In genomic region chr16:22008215-22009142, GRCh38 we compare ENCODE assay signal across 8 cellular contexts. TPM values are rescaled to one million over a fixed set of nuclear protein-coding genes. Genes with fewer than 3 reads are reported as not detected.
DNase-seq lines count a peak whose midpoint lies in the region; ATAC-seq and TF ChIP-seq lines count a peak whose summit lies in the region.

No MANE protein-coding gene starts in this region.

- TF ChIP-seq CTCF in WTC11 (IDR thresholded peaks at IDR 0.05): no peak
- no peak for TF ChIP-seq CTCF in type B pancreatic cell (conservative IDR thresholded peaks at IDR 0.05)

- POLR2A ChIA-PET in WTC11 (lab: Charles Lee): interaction anchor here (0.5 to 1.2 kb wide), 5 partner anchors 18 to 180 kb away, joined by 3 to 5 read pairs (median 3); no protein-coding TSS in a partner anchor

- H3K27ac ChIP-seq in epithelial cell of prostate (peak overlapping the region; percentile 72), muscle layer of duodenum (ENCODE audit: low read length) (no peak overlapping the region)

- in situ Hi-C loops in G401 (cut with HindIII; ENCODE audit: low sequenced_read_pairs): no loop called here

- ATAC-seq in HG02798 (IDR thresholded peaks at IDR 0.05; ENCODE audit: poor library complexity, unreplicated experiment) (peak; percentile 16), WTC11 (peak; percentile 34), HG02870 (IDR thresholded peaks at IDR 0.05; ENCODE audit: unreplicated experiment) (no peak)

- H3K27ac Mint-ChIP-seq in WTC11 (no peak overlapping the region), type B pancreatic cell (no peak overlapping the region)

- CTCF ChIA-PET in WTC11 (lab: Charles Lee): interaction anchor here (0.6 to 7.5 kb wide), 21 partner anchors 8 to 351 kb away, joined by 3 to 140 read pairs (median 6); partner anchors contain the start of gene VWA3A

- H3K36me3 Mint-ChIP-seq in WTC11 (no peaks in the 10 kb centered on the region), type B pancreatic cell (peaks cover 4% of the 10 kb centered on the region)

- H3K27me3 ChIP-seq in muscle layer of duodenum (ENCODE audit: low read depth, low read length): no peaks in the 10 kb centered on the region

- peak overlapping the region; percentile 66 to 89 for H3K4me3 ChIP-seq in muscle layer of duodenum (ENCODE audit: low read depth in 1 of 2, low read length in 2 of 2)

- H3K9me3 Mint-ChIP-seq in WTC11 (no peaks in the 10 kb centered on the region), type B pancreatic cell (no peaks in the 10 kb centered on the region)

- DNase-seq in G401 (ENCODE audit: low spot score) (peak; percentile 37), WTC11 (ENCODE audit: low spot score) (peak; percentile 52), epithelial cell of prostate (ENCODE audit: low read depth, low spot score) (no peak), type B pancreatic cell (ENCODE audit: extremely low spot score, unreplicated experiment) (peak; percentile 71), inferior parietal cortex (ENCODE audit: extremely low spot score) (no peak)

- H3K4me1 ChIP-seq in muscle layer of duodenum (ENCODE audit: control insufficient read depth in 1 of 2, insufficient read depth in 2 of 2, low read length in 2 of 2): peaks cover 4 to 16% of the 10 kb centered on the region in 2 donors

- no peaks in the 10 kb centered on the region for H3K36me3 ChIP-seq in muscle layer of duodenum (ENCODE audit: control insufficient read depth in 1 of 2, insufficient read depth in 2 of 2, low read length in 2 of 2)

- H3K4me3 Mint-ChIP-seq in WTC11: peak overlapping the region; percentile 90
- H3K4me3 Mint-ChIP-seq in type B pancreatic cell: peak overlapping the region; percentile 89

- no peaks in the 10 kb centered on the region for H3K9me3 ChIP-seq in muscle layer of duodenum (ENCODE audit: control insufficient read depth in 1 of 2, low read length in 2 of 2)

- H3K27me3 Mint-ChIP-seq in WTC11 (ENCODE audit: low read depth) (peaks cover 13% of the 10 kb centered on the region), type B pancreatic cell (peaks cover 17% of the 10 kb centered on the region)

- peaks cover 12% of the 10 kb centered on the region for H3K4me1 Mint-ChIP-seq in WTC11
- H3K4me1 Mint-ChIP-seq in type B pancreatic cell (ENCODE audit: unreplicated experiment): peaks cover 20% of the 10 kb centered on the region

TF ChIP-seq in WTC11, 78 proteins besides CTCF, POLR2A, EP300 and RAD21:
- TF ChIP-seq RELA (CRISPR knock-in tag; IDR thresholded peaks at IDR 0.05; ENCODE audit: borderline replicate concordance) (no peak), SP1 (CRISPR knock-in tag; conservative IDR thresholded peaks at IDR 0.05) (0 out of 2 replicates have a peak, but pooled peaks have one; percentile 3), ZBTB43 (CRISPR knock-in tag; IDR thresholded peaks at IDR 0.05) (no peak), FOXP1 (CRISPR knock-in tag; IDR thresholded peaks at IDR 0.05; ENCODE audit: borderline replicate concordance) (no peak), FOXP4 (CRISPR knock-in tag; IDR thresholded peaks at IDR 0.05) (no peak), PRDM15 (CRISPR knock-in tag; IDR thresholded peaks at IDR 0.05) (peak; percentile 50; the same call in 1 of the 2 replicates), TP53 (CRISPR knock-in tag; IDR thresholded peaks at IDR 0.05) (no peak), PRRX2 (CRISPR knock-in tag; IDR thresholded peaks at IDR 0.05) (no peak), ZNF281 (CRISPR knock-in tag; IDR thresholded peaks at IDR 0.05) (no peak)
TF ChIP-seq in WTC11: peak in this region for 2.

RNA-seq across cellular contexts. Expression of gene MOSMO, which starts 0.6 kb away (rescaled TPM):
- 10.5 and 11.6 TPM in 2 replicates for total RNA-seq in G401 (2014; rRNA removed; shearing (Covaris generic))
- total RNA-seq in WTC11 (2021) (10.7 to 11.6 TPM (median 10.7 TPM) in 3 replicates), type B pancreatic cell (ENCODE audit: low replicate concordance) (12.2 and 13.5 TPM in 2 replicates)

RNA-seq across cellular contexts. Expression of gene PDZD9, which starts 7.6 kb away (rescaled TPM):
- not detected in 2 replicates for total RNA-seq in G401 (2014; rRNA removed; shearing (Covaris generic))
- total RNA-seq in WTC11 (2021) (not detected in 3 replicates), type B pancreatic cell (ENCODE audit: low replicate concordance) (not detected in 2 replicates)

RNA-seq across cellular contexts. Expression of gene UQCRC2, which starts 55.3 kb away (rescaled TPM):
- total RNA-seq in G401 (2014; rRNA removed; shearing (Covaris generic)): 73.9 and 94.3 TPM in 2 replicates
- total RNA-seq in WTC11 (2021) (197 to 207 TPM (median 198 TPM) in 3 replicates), type B pancreatic cell (ENCODE audit: low replicate concordance) (231 and 278 TPM in 2 replicates)

Comparison
In these comparisons a context has a peak if more than half of its experiments do, and no peak if none do; other contexts are left out.
1. DNase-seq: peak in G401 (single experiment), WTC11 (single experiment) and type B pancreatic cell (single experiment); none in epithelial cell of prostate (single experiment) and inferior parietal cortex (single experiment).